39 cellular contexts compared by ENCODE assay signal in the genomic region with DNA sequence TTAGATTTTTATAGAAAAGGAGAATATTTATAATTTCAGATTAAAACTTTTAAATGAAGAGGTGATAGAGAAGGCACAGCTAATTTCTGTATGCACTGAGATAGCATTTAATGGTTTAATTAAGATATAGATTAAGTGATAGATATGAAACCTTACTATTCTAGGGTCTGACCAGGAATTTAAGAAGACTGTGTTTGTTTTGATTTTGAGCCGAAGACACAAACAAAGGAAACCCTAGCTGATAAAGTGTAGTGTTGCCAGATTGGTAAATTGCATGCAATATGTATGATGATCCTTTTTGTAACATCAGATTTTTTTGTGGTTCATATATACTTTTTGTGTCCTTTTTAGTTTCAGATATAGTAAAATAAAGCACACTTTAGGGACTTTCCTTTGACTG.
"Had no signal": no experiment of that assay in that cellular context is flagged by ENCODE, and none has a peak within 500 bp of the region (broad histone marks: within the 10 kb centered on the region; RNA-seq: fewer than 3 reads in every experiment).

No MANE protein-coding gene starts in this region.

- H3K36me3 Mint-ChIP-seq: activated CD8-positive, alpha-beta memory T cell treated with anti-CD3 and anti-CD28 coated beads, Interleukin-2, amount 10 ng/mL, durations not matched to agents 7 days and 5 days; activated naive CD4-positive, alpha-beta T cell treated with anti-CD3 and anti-CD28 coated beads, Interleukin-2, amount 10 ng/mL, durations not matched to agents 7 days and 5 days; activated naive CD4-positive, alpha-beta T cell treated with anti-CD3 and anti-CD28 coated beads, Interleukin-2, amount 50 U/mL, for 24 hours; activated naive CD8-positive, alpha-beta T cell; activated naive CD8-positive, alpha-beta T cell treated with anti-CD3 and anti-CD28 coated beads, Interleukin-2, amount 10 ng/mL, durations not matched to agents 7 days and 5 days; brain; WTC11 had no signal

- H3K27ac ChIP-seq: ascending aorta, cardiac muscle cell, WERI-Rb-1 had no signal

- FAIRE-seq: bronchial epithelial cell, TTC549 had no signal

- H3K27ac Mint-ChIP-seq: activated CD4-positive, alpha-beta memory T cell treated with anti-CD3 and anti-CD28 coated beads, Interleukin-2, amount 10 ng/mL, durations not matched to agents 7 days and 5 days; activated CD4-positive, alpha-beta T cell treated with anti-CD3 and anti-CD28 coated beads for 36 hours; activated CD4-positive, alpha-beta T cell treated with anti-CD3 and anti-CD28 coated beads, Interleukin-2, amount 10 ng/mL, durations not matched to agents 7 days and 5 days; activated CD8-positive, alpha-beta memory T cell treated with anti-CD3 and anti-CD28 coated beads, Interleukin-2, amount 10 ng/mL, durations not matched to agents 7 days and 5 days; activated CD8-positive, alpha-beta T cell treated with anti-CD3 and anti-CD28 coated beads, Interleukin-2, amount 10 ng/mL, durations not matched to agents 7 days and 5 days; activated naive CD4-positive, alpha-beta T cell treated with anti-CD3 and anti-CD28 coated beads, Interleukin-2, amount 10 ng/mL, durations not matched to agents 7 days and 5 days; activated naive CD4-positive, alpha-beta T cell treated with anti-CD3 and anti-CD28 coated beads, Interleukin-2, amount 50 U/mL, for 24 hours; activated naive CD8-positive, alpha-beta T cell; activated naive CD8-positive, alpha-beta T cell treated with anti-CD3 and anti-CD28 coated beads, Interleukin-2, amount 10 ng/mL, durations not matched to agents 7 days and 5 days; activated naive CD8-positive, alpha-beta T cell treated with anti-CD3 and anti-CD28 coated beads, Interleukin-2, amount 50 U/mL, for 24 hours; activated T-cell treated with anti-CD3 and anti-CD28 coated beads, Interleukin-2, amount 50 U/mL, for 24 hours; activated T-helper 2 cell treated with anti-CD3 and anti-CD28 coated beads, Interferon-gamma antibody, Interleukin-2, Interleukin-4, amounts not matched to agents 10 μg/mL and 5 μg/mL and 100 μg/mL, durations not matched to agents 14 hours and 24 hours and 36 hours; brain; T-helper 1 cell treated with Interleukin-12 subunit alpha and Interleukin-12 subunit beta and Interleukin-4 antibody, amounts not matched to agents 30 μg/mL and 1 μg/mL, for 36 hours; T-helper 2 cell treated with Interferon-gamma antibody and Interleukin-4, amounts not matched to agents 5 μg/mL and 100 μg/mL, for 36 hours; WTC11 had no signal

- H3K4me3 ChIP-seq: ascending aorta, cardiac muscle cell had no signal

- H3K27me3 ChIP-seq: ascending aorta, cardiac muscle cell had no signal

- ATAC-seq: activated CD4-positive, alpha-beta T cell treated with anti-CD3 and anti-CD28 coated beads for 36 hours; activated CD4-positive, CD25-positive, alpha-beta regulatory T cell treated with anti-CD3 and anti-CD28 coated beads, Interleukin-2, amount 50 U/mL, for 24 hours; activated CD8-positive, alpha-beta memory T cell treated with anti-CD3 and anti-CD28 coated beads, Interleukin-2, amount 10 ng/mL, durations not matched to agents 7 days and 5 days; activated CD8-positive, alpha-beta T cell treated with anti-CD3 and anti-CD28 coated beads, Interleukin-2, amount 10 ng/mL, durations not matched to agents 7 days and 5 days; activated naive CD8-positive, alpha-beta T cell treated with anti-CD3 and anti-CD28 coated beads, Interleukin-2, amount 50 U/mL, for 24 hours; WTC11 had no signal

- H3K9me3 Mint-ChIP-seq: activated CD4-positive, alpha-beta memory T cell treated with anti-CD3 and anti-CD28 coated beads, Interleukin-2, amount 10 ng/mL, durations not matched to agents 7 days and 5 days; activated CD4-positive, alpha-beta T cell treated with anti-CD3 and anti-CD28 coated beads, Interleukin-2, amount 10 ng/mL, durations not matched to agents 7 days and 5 days; activated naive CD4-positive, alpha-beta T cell treated with anti-CD3 and anti-CD28 coated beads, Interleukin-2, amount 10 ng/mL, durations not matched to agents 7 days and 5 days; activated naive CD4-positive, alpha-beta T cell treated with anti-CD3 and anti-CD28 coated beads, Interleukin-2, amount 50 U/mL, for 24 hours; activated naive CD8-positive, alpha-beta T cell treated with anti-CD3 and anti-CD28 coated beads, Interleukin-2, amount 10 ng/mL, durations not matched to agents 7 days and 5 days; activated naive CD8-positive, alpha-beta T cell treated with anti-CD3 and anti-CD28 coated beads, Interleukin-2, amount 50 U/mL, for 24 hours; activated T-cell treated with anti-CD3 and anti-CD28 coated beads, Interleukin-2, amount 50 U/mL, for 24 hours; activated T-helper 2 cell treated with anti-CD3 and anti-CD28 coated beads, Interferon-gamma antibody, Interleukin-2, Interleukin-4, amounts not matched to agents 10 μg/mL and 5 μg/mL and 100 μg/mL, durations not matched to agents 14 hours and 24 hours and 36 hours; brain; central memory CD8-positive, alpha-beta T cell; T-helper 1 cell treated with Interleukin-12 subunit alpha and Interleukin-12 subunit beta and Interleukin-4 antibody, amounts not matched to agents 30 μg/mL and 1 μg/mL, for 36 hours; T-helper 2 cell treated with Interferon-gamma antibody and Interleukin-4, amounts not matched to agents 5 μg/mL and 100 μg/mL, for 36 hours; WTC11 had no signal

- H3K9me3 ChIP-seq: ascending aorta had no signal

- H3K4me1 Mint-ChIP-seq: activated CD4-positive, alpha-beta memory T cell treated with anti-CD3 and anti-CD28 coated beads, Interleukin-2, amount 10 ng/mL, durations not matched to agents 7 days and 5 days; activated CD4-positive, alpha-beta T cell treated with anti-CD3 and anti-CD28 coated beads for 36 hours; activated CD4-positive, alpha-beta T cell treated with anti-CD3 and anti-CD28 coated beads, Interleukin-2, amount 10 ng/mL, durations not matched to agents 7 days and 5 days; activated CD8-positive, alpha-beta memory T cell treated with anti-CD3 and anti-CD28 coated beads, Interleukin-2, amount 10 ng/mL, durations not matched to agents 7 days and 5 days; activated naive CD4-positive, alpha-beta T cell treated with anti-CD3 and anti-CD28 coated beads, Interleukin-2, amount 10 ng/mL, durations not matched to agents 7 days and 5 days; activated naive CD4-positive, alpha-beta T cell treated with anti-CD3 and anti-CD28 coated beads, Interleukin-2, amount 50 U/mL, for 24 hours; activated naive CD8-positive, alpha-beta T cell treated with anti-CD3 and anti-CD28 coated beads, Interleukin-2, amount 10 ng/mL, durations not matched to agents 7 days and 5 days; activated naive CD8-positive, alpha-beta T cell treated with anti-CD3 and anti-CD28 coated beads, Interleukin-2, amount 50 U/mL, for 24 hours; brain; central memory CD8-positive, alpha-beta T cell had no signal

- H3K4me3 Mint-ChIP-seq: activated CD4-positive, alpha-beta memory T cell treated with anti-CD3 and anti-CD28 coated beads, Interleukin-2, amount 10 ng/mL, durations not matched to agents 7 days and 5 days; activated CD4-positive, alpha-beta T cell treated with anti-CD3 and anti-CD28 coated beads for 36 hours; activated CD4-positive, alpha-beta T cell treated with anti-CD3 and anti-CD28 coated beads, Interleukin-2, amount 10 ng/mL, durations not matched to agents 7 days and 5 days; activated CD8-positive, alpha-beta memory T cell treated with anti-CD3 and anti-CD28 coated beads, Interleukin-2, amount 10 ng/mL, durations not matched to agents 7 days and 5 days; activated CD8-positive, alpha-beta T cell treated with anti-CD3 and anti-CD28 coated beads, Interleukin-2, amount 10 ng/mL, durations not matched to agents 7 days and 5 days; activated naive CD4-positive, alpha-beta T cell treated with anti-CD3 and anti-CD28 coated beads, Interleukin-2, amount 10 ng/mL, durations not matched to agents 7 days and 5 days; activated naive CD4-positive, alpha-beta T cell treated with anti-CD3 and anti-CD28 coated beads, Interleukin-2, amount 50 U/mL, for 24 hours; activated naive CD8-positive, alpha-beta T cell; activated naive CD8-positive, alpha-beta T cell treated with anti-CD3 and anti-CD28 coated beads, Interleukin-2, amount 10 ng/mL, durations not matched to agents 7 days and 5 days; activated naive CD8-positive, alpha-beta T cell treated with anti-CD3 and anti-CD28 coated beads, Interleukin-2, amount 50 U/mL, for 24 hours; activated T-cell treated with anti-CD3 and anti-CD28 coated beads, Interleukin-2, amount 50 U/mL, for 24 hours; brain; central memory CD8-positive, alpha-beta T cell; T-helper 1 cell treated with Interleukin-12 subunit alpha and Interleukin-12 subunit beta and Interleukin-4 antibody, amounts not matched to agents 30 μg/mL and 1 μg/mL, for 36 hours; T-helper 2 cell treated with Interferon-gamma antibody and Interleukin-4, amounts not matched to agents 5 μg/mL and 100 μg/mL, for 36 hours; WTC11 had no signal

- H3K27me3 Mint-ChIP-seq: activated CD4-positive, alpha-beta memory T cell treated with anti-CD3 and anti-CD28 coated beads, Interleukin-2, amount 10 ng/mL, durations not matched to agents 7 days and 5 days; activated CD4-positive, alpha-beta T cell treated with anti-CD3 and anti-CD28 coated beads, Interleukin-2, amount 10 ng/mL, durations not matched to agents 7 days and 5 days; activated naive CD4-positive, alpha-beta T cell treated with anti-CD3 and anti-CD28 coated beads, Interleukin-2, amount 10 ng/mL, durations not matched to agents 7 days and 5 days; activated naive CD8-positive, alpha-beta T cell treated with anti-CD3 and anti-CD28 coated beads, Interleukin-2, amount 10 ng/mL, durations not matched to agents 7 days and 5 days; activated naive CD8-positive, alpha-beta T cell treated with anti-CD3 and anti-CD28 coated beads, Interleukin-2, amount 50 U/mL, for 24 hours; activated T-cell treated with anti-CD3 and anti-CD28 coated beads, Interleukin-2, amount 50 U/mL, for 24 hours; brain had no signal

- DNase-seq: activated CD4-positive, alpha-beta memory T cell treated with anti-CD3 and anti-CD28 coated beads, Interleukin-2, amount 10 ng/mL, durations not matched to agents 7 days and 5 days; activated CD4-positive, alpha-beta T cell treated with anti-CD3 and anti-CD28 coated beads for 1 hour; activated CD4-positive, alpha-beta T cell treated with anti-CD3 and anti-CD28 coated beads for 36 hours; activated CD4-positive, alpha-beta T cell treated with anti-CD3 and anti-CD28 coated beads for 48 hours; activated CD4-positive, alpha-beta T cell treated with anti-CD3 and anti-CD28 coated beads, Interleukin-2, amount 10 ng/mL, durations not matched to agents 7 days and 5 days; activated CD4-positive, alpha-beta T cell treated with anti-CD3 and anti-CD28 coated beads, Interleukin-2, amount 50 U/mL, for 48 hours; activated CD4-positive, CD25-positive, alpha-beta regulatory T cell; activated CD8-positive, alpha-beta memory T cell treated with anti-CD3 and anti-CD28 coated beads for 24 hours; activated CD8-positive, alpha-beta memory T cell treated with anti-CD3 and anti-CD28 coated beads, Interleukin-2, amount 10 ng/mL, durations not matched to agents 7 days and 5 days; activated CD8-positive, alpha-beta memory T cell treated with anti-CD3 and anti-CD28 coated beads, Interleukin-2, amount 50 U/mL, for 48 hours; activated CD8-positive, alpha-beta T cell treated with anti-CD3 and anti-CD28 coated beads, Interleukin-2, amount 10 ng/mL, durations not matched to agents 7 days and 5 days; activated effector memory CD4-positive, alpha-beta T cell treated with Interleukin-2 at 50 U/mL for 16 hours; activated gamma-delta T cell; activated naive CD4-positive, alpha-beta T cell treated with anti-CD3 and anti-CD28 coated beads, Interleukin-2, amount 10 ng/mL, durations not matched to agents 7 days and 5 days; activated naive CD4-positive, alpha-beta T cell treated with Interleukin-2 at 50 U/mL for 16 hours; activated naive CD8-positive, alpha-beta T cell treated with anti-CD3 and anti-CD28 coated beads, Interleukin-2, amount 10 ng/mL, durations not matched to agents 7 days and 5 days; activated naive CD8-positive, alpha-beta T cell treated with anti-CD3 and anti-CD28 coated beads, Interleukin-2, amount 50 U/mL, for 24 hours; activated T-cell treated with anti-CD3 and anti-CD28 coated beads, Interleukin-2, amount 50 U/mL, for 24 hours; activated T-cell treated with anti-CD3 and anti-CD28 coated beads, Interleukin-2, amount 50 U/mL, for 48 hours; amygdala; anterior cingulate cortex; caudate nucleus; cerebellar nuclear complex; T-helper 2 cell; T-helper 9 cell; WERI-Rb-1 had no signal

- H3K36me3 ChIP-seq: ascending aorta, cardiac muscle cell, WERI-Rb-1 had no signal

- H3K4me1 ChIP-seq: ascending aorta had no signal
